In the genomic region with DNA sequence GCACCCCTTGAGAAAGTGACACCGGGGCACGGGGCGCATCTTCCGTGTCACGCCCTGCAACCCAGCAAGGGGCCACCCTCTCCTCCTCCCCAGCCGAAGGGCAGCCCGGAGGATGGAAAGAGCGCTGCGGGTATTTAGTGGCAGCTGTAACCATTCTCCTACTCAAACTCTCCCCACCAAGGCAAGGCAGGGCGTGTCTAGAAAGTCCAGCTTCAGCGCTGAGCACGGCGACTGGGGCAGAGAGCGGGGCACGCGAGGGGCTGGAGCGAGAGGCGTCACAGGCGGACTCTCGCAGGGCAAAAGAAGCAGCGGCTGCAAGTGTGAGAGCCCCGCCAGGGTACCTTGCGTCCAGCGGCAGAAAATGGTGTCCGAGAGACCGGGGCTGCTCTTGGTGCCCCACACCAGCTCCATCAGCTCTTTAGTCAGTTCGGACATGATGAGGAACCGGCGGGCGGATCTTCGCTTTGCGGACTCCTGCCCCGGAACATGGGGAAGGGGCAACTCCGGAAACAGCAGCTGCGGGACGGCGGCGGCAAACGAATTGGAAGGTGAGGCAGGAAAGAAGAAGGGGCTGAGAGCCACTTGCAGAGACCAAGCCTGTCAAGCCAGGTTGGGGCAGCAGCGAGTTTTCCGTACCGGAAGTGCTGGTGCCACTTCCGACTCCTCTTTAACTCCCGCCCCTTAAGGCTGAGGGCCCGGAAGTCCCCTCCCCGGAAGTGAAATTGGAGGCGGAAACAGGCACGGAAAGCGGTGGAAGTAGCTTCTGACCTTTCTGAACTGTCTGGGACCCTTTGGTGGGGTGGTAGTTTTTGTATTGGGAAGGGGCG, we compare ENCODE assay signal across 8 cellular contexts. TPM values are rescaled to one million over a fixed set of nuclear protein-coding genes. Genes with fewer than 3 reads are reported as not detected.
DNase-seq lines count a peak whose midpoint lies in the region; ATAC-seq and TF ChIP-seq lines count a peak whose summit lies in the region.

A gene (minus strand): TSS at position 643 of the 827 bp plus-strand sequence. CDS start 208 bp downstream, at position 435.

- H3K4me1 ChIP-seq in OCI-LY7 (ENCODE audit: insufficient read depth, low read length, poor library complexity, severe bottlenecking): peaks cover 25% of the 10 kb centered on the region
- H3K4me1 ChIP-seq in mucosa of descending colon (ENCODE audit: low read depth): peaks cover 24% of the 10 kb centered on the region

- intact Hi-C loops in OCI-LY7 (cut with micrococcal nuclease; ENCODE audit: unreplicated experiment) (loop anchor here (2.0 to 10.0 kb wide), 4 partner anchors 73 to 1785 kb away; a partner anchor contains a TSS), mucosa of descending colon (cut with DNase I, micrococcal nuclease) (no loop called here)

- POLR2A ChIA-PET in OCI-LY7 (lab: Charles Lee): interaction anchor here (0.6 to 1.6 kb wide), 11 partner anchors 9 to 957 kb away, joined by 3 to 6 read pairs (median 3); a partner anchor contains a TSS

- H2AFZ ChIP-seq in OCI-LY7 (ENCODE audit: low read length): peak within 1 kb of the TSS; percentile 94

- DNase-seq in Caki2 (ENCODE audit: low read depth) (peak; percentile 80), HT1080 (ENCODE audit: low read depth) (peak; percentile 79), OCI-LY7 (ENCODE audit: low spot score) (peak; percentile 91), activated T-cell treated with anti-CD3 and anti-CD28 coated beads for 1 hour (ENCODE audit: low read depth) (peak; percentile 70), epithelial cell of prostate (ENCODE audit: low read depth, low spot score) (no peak), mucosa of descending colon (peak; percentile 87 to 90 (median 89))
- DNase-seq in stimulated activated CD8-positive, alpha-beta memory T cell treated with anti-CD3 and anti-CD28 coated beads, Interleukin-4, amount 100 ng/mL, for 1 hour (ENCODE audit: low read depth in 2 of 2, low spot score in 1 of 2): peak; percentile 47 to 68

- BruUV-seq in OCI-LY7 (replicated peaks; lab: Mats Ljungman, UMichigan): no TSS peak

- H3K27ac ChIP-seq in OCI-LY7 (ENCODE audit: low read depth, low read length, poor library complexity, severe bottlenecking): peak within 1 kb of the TSS; percentile 69
- H3K27ac ChIP-seq in epithelial cell of prostate: peak within 1 kb of the TSS; percentile 56

- no peaks in the 10 kb centered on the region for H4K20me1 ChIP-seq in OCI-LY7 (ENCODE audit: insufficient read depth, low read length)

- TF ChIP-seq CTCF in OCI-LY7 (conservative IDR thresholded peaks at IDR 0.05; ENCODE audit: low read length): no peak
- TF ChIP-seq CTCF in mucosa of descending colon (IDR thresholded peaks at IDR 0.05): no peak

- no peaks in the 10 kb centered on the region for H3K9me2 ChIP-seq in OCI-LY7 (ENCODE audit: insufficient read depth, low read length)

- CTCF ChIA-PET in OCI-LY7 (lab: Charles Lee; ENCODE audit: unreplicated experiment): interaction anchor here (1.0 kb wide), 1 partner anchor 577 kb away, joined by 3 read pairs; a partner anchor contains a TSS

- peak within 1 kb of the TSS; percentile 72 for H3K4me2 ChIP-seq in OCI-LY7 (ENCODE audit: low read length)

- in situ Hi-C loops in Caki2 (cut with HindIII; ENCODE audit: low pct_unique_long_range_greater_than_20kb, low sequenced_read_pairs): no loop called here

- peaks cover 6% of the 10 kb centered on the region; the same call in 1 of the 2 replicates for H3K36me3 ChIP-seq in OCI-LY7 (ENCODE audit: insufficient read depth, low read length)
- H3K36me3 ChIP-seq in mucosa of descending colon (ENCODE audit: low read depth): no peaks in the 10 kb centered on the region

- H3K9me3 ChIP-seq in OCI-LY7 (ENCODE audit: low read length) (no peaks in the 10 kb centered on the region), mucosa of descending colon (no peaks in the 10 kb centered on the region)

- peak; percentile 83 for ATAC-seq in GM21360 (IDR thresholded peaks at IDR 0.05; ENCODE audit: unreplicated experiment)
- ATAC-seq in mucosa of descending colon: peak; percentile 94

- H3K4me3 ChIP-seq in OCI-LY7 (ENCODE audit: low read depth, low read length, poor library complexity, severe bottlenecking) (peak within 1 kb of the TSS; percentile 92), mucosa of descending colon (peak within 1 kb of the TSS; percentile 57)

- peaks cover 44% of the 10 kb centered on the region for H3K79me2 ChIP-seq in OCI-LY7 (ENCODE audit: insufficient read depth, low read depth, low read length)

RNA-seq across cellular contexts. Expression of the gene that starts here (rescaled TPM):
- total RNA-seq in Caki2 (2014; rRNA removed; shearing (Covaris generic); ENCODE audit: low replicate concordance): 17.0 and 28.8 TPM in 2 replicates
- total RNA-seq in HT1080 (2014; rRNA removed; shearing (Covaris generic)): 15.4 and 17.4 TPM in 2 replicates
- 23.3 and 28.2 TPM in 2 replicates for polyA plus RNA-seq in HT1080 (2015; cell fraction: cytosol; rRNA removed)
- polyA plus RNA-seq in HT1080 (2015; cell fraction: nucleus; rRNA removed): 47.6 and 48.4 TPM in 2 replicates
- total RNA-seq in OCI-LY7 (2014; rRNA removed; shearing (Covaris generic)): 15.7 and 16.2 TPM in 2 replicates
- total RNA-seq in OCI-LY7 (2022) (23.3 and 24.9 TPM in 2 replicates), mucosa of descending colon (10 to 100 TPM; 20.2 to 36.4 (median 28.4) TPM)
